Comparison of ENCODE assay signal across 1 cellular context in genomic region chr14:23446291-23446851, GRCh38.
TF ChIP-seq lines count a peak whose summit lies in the region.

No MANE protein-coding gene starts in this region.

TF ChIP-seq in H1, 55 proteins besides CTCF, POLR2A, EP300 and RAD21:
- TF ChIP-seq GABPA (IDR thresholded peaks at IDR 0.05; ENCODE audit: borderline replicate concordance, insufficient read depth, low read length) (no peak), KDM1A (IDR thresholded peaks at IDR 0.05; ENCODE audit: borderline replicate concordance, low read length) (no peak), EZH2 (IDR thresholded peaks at IDR 0.05; ENCODE audit: low read depth, low read length, severe bottlenecking) (no peak), YY1 (IDR thresholded peaks at IDR 0.05; ENCODE audit: low read depth, low read length) (no peak), SP2 (IDR thresholded peaks at IDR 0.05; ENCODE audit: low read length) (no peak), JUN (IDR thresholded peaks at IDR 0.05; ENCODE audit: low read depth, low read length) (no peak), RBBP5 (IDR thresholded peaks at IDR 0.05; ENCODE audit: borderline replicate concordance, low read depth, low read length) (no peak), TAF1 (IDR thresholded peaks at IDR 0.05; ENCODE audit: low read depth, low read length) (no peak), NANOG (IDR thresholded peaks at IDR 0.05; ENCODE audit: insufficient read depth, low read depth, low read length, poor library complexity, severe bottlenecking) (no peak), POLR2AphosphoS5 (IDR thresholded peaks at IDR 0.05; ENCODE audit: low read depth, low read length) (no peak), FOSL1 (IDR thresholded peaks at IDR 0.05; ENCODE audit: insufficient read depth, low read depth, low read length) (no peak), E2F6 (IDR thresholded peaks at IDR 0.05) (no peak), SIRT6 (IDR thresholded peaks at IDR 0.05; ENCODE audit: low read length) (no peak), ASH2L (IDR thresholded peaks at IDR 0.05; ENCODE audit: low read length) (no peak), ATF3 (IDR thresholded peaks at IDR 0.05; ENCODE audit: insufficient read depth, low read depth, low read length) (no peak), CTBP2 (IDR thresholded peaks at IDR 0.05; ENCODE audit: borderline replicate concordance, insufficient read depth, insufficient read length, low read length) (no peak), EGR1 (IDR thresholded peaks at IDR 0.05; ENCODE audit: borderline replicate concordance, low read depth, low read length) (no peak)
TF ChIP-seq in H1: peak in this region for 0.
